ENCODE assay signal across 19 cellular contexts in the genomic region with DNA sequence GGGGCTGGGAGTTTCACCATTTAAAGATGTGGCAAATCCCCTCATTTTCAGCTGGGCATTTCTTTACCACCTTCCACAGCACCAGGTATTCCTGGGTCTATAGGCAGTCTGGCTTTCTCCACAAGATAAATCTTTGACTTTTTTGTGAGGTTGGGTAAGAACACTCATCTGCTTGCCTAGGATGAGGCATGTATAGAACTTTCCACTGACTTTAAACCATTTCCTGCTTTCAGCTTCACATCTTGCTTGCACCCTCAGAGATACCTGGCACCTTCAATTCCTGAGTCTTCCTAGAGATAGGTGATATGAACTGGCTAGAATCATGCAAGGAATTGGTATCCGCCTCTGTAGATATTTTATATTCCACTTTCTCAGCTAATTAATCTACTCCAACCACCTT. TPM values are rescaled to one million over a fixed set of nuclear protein-coding genes. Genes with fewer than 3 reads are reported as not detected.
A peak's percentile ranks its signal among the peaks of the same experiment; 100 is the strongest.
DNase-seq lines count a peak whose midpoint lies in the region; ATAC-seq and FAIRE-seq lines count a peak whose summit lies in the region.
"Had no signal": no experiment of that assay in that cellular context is flagged by ENCODE, and none has a peak within 500 bp of the region (broad histone marks: within the 10 kb centered on the region; RNA-seq: fewer than 3 reads in every experiment).

No MANE protein-coding gene starts in this region.

- H3K4me3 ChIP-seq in small intestine (ENCODE audit: low read depth in 1 of 2, low read length in 2 of 2): no peak overlapping the region
- H3K4me3 ChIP-seq: gastrocnemius medialis, left lung had no signal

- no peaks in the 10 kb centered on the region for H3K4me1 ChIP-seq in small intestine (ENCODE audit: control insufficient read depth in 2 of 2, insufficient read depth in 1 of 2, low read depth in 1 of 2, low read length in 1 of 2)
- H3K4me1 ChIP-seq: parathyroid adenoma had no signal

- H3K36me3 ChIP-seq in small intestine (ENCODE audit: control insufficient read depth in 2 of 2, insufficient read depth in 2 of 2, low read length in 2 of 2): no peaks in the 10 kb centered on the region
- H3K36me3 ChIP-seq: gastrocnemius medialis, left lung had no signal

- H3K4me1 Mint-ChIP-seq in activated naive CD4-positive, alpha-beta T cell treated with anti-CD3 and anti-CD28 coated beads, Interleukin-2, amount 50 U/mL, for 24 hours: peaks cover 75% of the 10 kb centered on the region
- H3K4me1 Mint-ChIP-seq in T-helper 1 cell treated with Interleukin-12 subunit alpha and Interleukin-12 subunit beta and Interleukin-4 antibody, amounts not matched to agents 30 μg/mL and 1 μg/mL, for 36 hours (ENCODE audit: low read depth): peaks cover 29% of the 10 kb centered on the region
- peaks cover 68 to 84% of the 10 kb centered on the region in 2 donors for H3K4me1 Mint-ChIP-seq in immature natural killer cell
- peaks cover 81% of the 10 kb centered on the region for H3K4me1 Mint-ChIP-seq in stimulated activated naive CD8-positive, alpha-beta T cell treated with anti-CD3 and anti-CD28 coated beads, Interleukin-15, amount 100 ng/mL, for 72 hours

- H3K27me3 Mint-ChIP-seq in activated naive CD4-positive, alpha-beta T cell treated with anti-CD3 and anti-CD28 coated beads, Interleukin-2, amount 50 U/mL, for 24 hours: no peaks in the 10 kb centered on the region
- no peaks in the 10 kb centered on the region for H3K27me3 Mint-ChIP-seq in T-helper 1 cell treated with Interleukin-12 subunit alpha and Interleukin-12 subunit beta and Interleukin-4 antibody, amounts not matched to agents 30 μg/mL and 1 μg/mL, for 36 hours (ENCODE audit: low read depth)
- H3K27me3 Mint-ChIP-seq in immature natural killer cell (ENCODE audit: low read depth in 3 of 3): peaks cover 0 to 3% (median 0%) of the 10 kb centered on the region in 3 donors
- no peaks in the 10 kb centered on the region for H3K27me3 Mint-ChIP-seq in stimulated activated naive CD8-positive, alpha-beta T cell treated with anti-CD3 and anti-CD28 coated beads, Interleukin-15, amount 100 ng/mL, for 72 hours

- FAIRE-seq in small intestine (lab: Jason Lieb, UNC): no peak

- peaks cover 10% of the 10 kb centered on the region for H3K36me3 Mint-ChIP-seq in activated naive CD4-positive, alpha-beta T cell treated with anti-CD3 and anti-CD28 coated beads, Interleukin-2, amount 50 U/mL, for 24 hours
- no peaks in the 10 kb centered on the region for H3K36me3 Mint-ChIP-seq in T-helper 1 cell treated with Interleukin-12 subunit alpha and Interleukin-12 subunit beta and Interleukin-4 antibody, amounts not matched to agents 30 μg/mL and 1 μg/mL, for 36 hours (ENCODE audit: low read depth)
- no peaks in the 10 kb centered on the region for H3K36me3 Mint-ChIP-seq in immature natural killer cell

- H3K4me3 Mint-ChIP-seq in activated naive CD4-positive, alpha-beta T cell treated with anti-CD3 and anti-CD28 coated beads, Interleukin-2, amount 50 U/mL, for 24 hours: peak overlapping the region; percentile 43
- no peak overlapping the region for H3K4me3 Mint-ChIP-seq in T-helper 1 cell treated with Interleukin-12 subunit alpha and Interleukin-12 subunit beta and Interleukin-4 antibody, amounts not matched to agents 30 μg/mL and 1 μg/mL, for 36 hours
- H3K4me3 Mint-ChIP-seq in immature natural killer cell: peak overlapping the region in 3 of 5 donors; percentile 6 to 30 (median 14)
- peak overlapping the region in 1 of 2 donors; percentile 1 for H3K4me3 Mint-ChIP-seq in stimulated activated naive CD8-positive, alpha-beta T cell treated with anti-CD3 and anti-CD28 coated beads, Interleukin-15, amount 100 ng/mL, for 72 hours

- no peaks in the 10 kb centered on the region for H3K9me3 ChIP-seq in small intestine (ENCODE audit: control insufficient read depth, low read depth)
- H3K9me3 ChIP-seq: gastrocnemius medialis, left lung had no signal

- DNase-seq in activated naive CD4-positive, alpha-beta T cell treated with anti-CD3 and anti-CD28 coated beads, Interleukin-2, amount 50 U/mL, for 16 hours: no peak
- DNase-seq in immature natural killer cell (no peak), NCI-H2227 (lab: John Stamatoyannopoulos, UW; ENCODE audit: unreplicated experiment) (no peak), iPS-NIHi7 (ENCODE audit: extremely low spot score) (no peak), small intestine (no peak)
- no peak for DNase-seq in stimulated activated naive CD8-positive, alpha-beta T cell treated with anti-CD3 and anti-CD28 coated beads, Interleukin-15, amount 100 ng/mL, for 72 hours
- DNase-seq: activated gamma-delta T cell; brain microvascular endothelial cell; Calu3; gastrocnemius medialis; left lung; NCI-H1048; NCI-H774; stimulated activated CD4-positive, alpha-beta T cell treated with anti-CD3 and anti-CD28 coated beads, Interleukin-4, amount 100 ng/mL, for 4 hours; stimulated activated CD8-positive, alpha-beta memory T cell treated with anti-CD3 and anti-CD28 coated beads, Interleukin-4, amount 100 ng/mL, for 48 hours had no signal

- no peaks in the 10 kb centered on the region for H3K27me3 ChIP-seq in small intestine (ENCODE audit: control insufficient read depth in 2 of 2, insufficient read depth in 2 of 2, low read length in 2 of 2)
- H3K27me3 ChIP-seq: brain microvascular endothelial cell, gastrocnemius medialis, left lung had no signal

- no peak overlapping the region for H3K27ac ChIP-seq in small intestine (ENCODE audit: low read depth in 1 of 2, low read length in 1 of 2)
- H3K27ac ChIP-seq: gastrocnemius medialis, left lung, parathyroid adenoma had no signal

- H3K27ac Mint-ChIP-seq in activated naive CD4-positive, alpha-beta T cell treated with anti-CD3 and anti-CD28 coated beads, Interleukin-2, amount 50 U/mL, for 24 hours: peak overlapping the region; percentile 67
- peak overlapping the region; percentile 13 for H3K27ac Mint-ChIP-seq in T-helper 1 cell treated with Interleukin-12 subunit alpha and Interleukin-12 subunit beta and Interleukin-4 antibody, amounts not matched to agents 30 μg/mL and 1 μg/mL, for 36 hours
- H3K27ac Mint-ChIP-seq in immature natural killer cell: peak overlapping the region; percentile 5 to 79 (median 64)
- no peak overlapping the region for H3K27ac Mint-ChIP-seq in stimulated activated naive CD8-positive, alpha-beta T cell treated with anti-CD3 and anti-CD28 coated beads, Interleukin-15, amount 100 ng/mL, for 72 hours

- ATAC-seq in stimulated activated naive CD8-positive, alpha-beta T cell treated with anti-CD3 and anti-CD28 coated beads, Interleukin-15, amount 100 ng/mL, for 72 hours: peak; percentile 75
- ATAC-seq: gastrocnemius medialis, left lung, SK-N-SH treated with all-trans-retinoic acid at 6 μM for 48 hours had no signal

- H3K9me3 Mint-ChIP-seq in activated naive CD4-positive, alpha-beta T cell treated with anti-CD3 and anti-CD28 coated beads, Interleukin-2, amount 50 U/mL, for 24 hours: no peaks in the 10 kb centered on the region
- no peaks in the 10 kb centered on the region for H3K9me3 Mint-ChIP-seq in T-helper 1 cell treated with Interleukin-12 subunit alpha and Interleukin-12 subunit beta and Interleukin-4 antibody, amounts not matched to agents 30 μg/mL and 1 μg/mL, for 36 hours
- H3K9me3 Mint-ChIP-seq in immature natural killer cell: no peaks in the 10 kb centered on the region
- H3K9me3 Mint-ChIP-seq in stimulated activated naive CD8-positive, alpha-beta T cell treated with anti-CD3 and anti-CD28 coated beads, Interleukin-15, amount 100 ng/mL, for 72 hours: peaks cover 4 to 7% of the 10 kb centered on the region in 2 donors

- WGBS in small intestine, 3 donors: 87 to 100% (median 100%) methylated on average over 1 of the region's 1 CpG

RNA-seq across cellular contexts. Expression of a gene that starts 27.9 kb away (rescaled TPM):
- polyA plus RNA-seq in immature natural killer cell (1 to 10 TPM; 8.1 to 8.5 (median 8.3) TPM), small intestine (10 to 100 TPM in 1 of 3 donors, 1 to 10 TPM in 2; 8.0 to 20.1 (median 8.9) TPM)

Comparison
In these comparisons a context has a peak if more than half of its experiments do, and no peak if none do; other contexts are left out.
1. H3K27ac Mint-ChIP-seq: peak in activated naive CD4-positive, alpha-beta T cell treated with anti-CD3 and anti-CD28 coated beads, Interleukin-2, amount 50 U/mL, for 24 hours (single experiment), T-helper 1 cell treated with Interleukin-12 subunit alpha and Interleukin-12 subunit beta and Interleukin-4 antibody, amounts not matched to agents 30 μg/mL and 1 μg/mL, for 36 hours (single experiment) and immature natural killer cell (6 of 6); none in stimulated activated naive CD8-positive, alpha-beta T cell treated with anti-CD3 and anti-CD28 coated beads, Interleukin-15, amount 100 ng/mL, for 72 hours (0 of 2).